25 cellular contexts compared by ENCODE assay signal in the genomic region with DNA sequence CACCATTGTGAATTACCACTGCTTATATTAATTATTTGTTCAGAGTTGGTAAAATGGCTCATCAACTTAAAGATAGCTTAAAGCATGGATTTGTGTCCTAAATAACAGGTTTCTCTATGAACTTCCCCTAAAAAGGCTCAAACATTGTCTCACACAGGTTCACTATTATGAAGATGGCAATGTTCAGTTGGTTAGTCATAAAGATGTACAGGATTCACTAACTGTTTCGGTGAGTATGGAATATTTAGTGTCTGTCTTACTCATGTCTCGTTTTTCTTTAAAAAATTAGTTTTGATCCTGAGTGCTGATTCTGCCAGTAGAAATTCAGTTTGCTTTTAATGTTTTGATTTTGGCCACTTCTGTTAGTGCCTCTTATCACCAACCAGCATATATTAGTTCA. TPM values are rescaled to one million over a fixed set of nuclear protein-coding genes. Genes with fewer than 3 reads are reported as not detected.
DNase-seq lines count a peak whose midpoint lies in the region; ATAC-seq and TF ChIP-seq lines count a peak whose summit lies in the region.
"Had no signal": no experiment of that assay in that cellular context is flagged by ENCODE, and none has a peak within 500 bp of the region (broad histone marks: within the 10 kb centered on the region; RNA-seq: fewer than 3 reads in every experiment).

No MANE protein-coding gene starts in this region.

- peak; percentile 69 for ATAC-seq in activated CD4-positive, alpha-beta T cell treated with anti-CD3 and anti-CD28 coated beads for 36 hours
- peak; percentile 48 for ATAC-seq in HG02610 (IDR thresholded peaks at IDR 0.05; ENCODE audit: unreplicated experiment)
- ATAC-seq: SK-N-SH treated with all-trans-retinoic acid at 6 μM for 48 hours had no signal

- no peak overlapping the region for H3K4me3 Mint-ChIP-seq in activated CD4-positive, alpha-beta T cell treated with anti-CD3 and anti-CD28 coated beads for 36 hours
- no peak overlapping the region for H3K4me3 Mint-ChIP-seq in activated naive CD8-positive, alpha-beta T cell treated with anti-CD3 and anti-CD28 coated beads for 36 hours

- intact Hi-C loops in activated CD4-positive, alpha-beta T cell treated with anti-CD3 and anti-CD28 coated beads for 36 hours (cut with DNase I, micrococcal nuclease) = loop anchor here in 1 of 2 experiments (1.0 to 2.0 kb wide), 2 partner anchors 43 to 48 kb away; partner anchors contain the start of genes CAPZA1 and ST7L

- peaks cover 0 to 7% of the 10 kb centered on the region in 2 experiments for H3K4me1 ChIP-seq in neutrophil (ENCODE audit: control insufficient read depth in 1 of 2, insufficient read depth in 1 of 2, low read depth in 1 of 2, low read length in 1 of 2)
- H3K4me1 ChIP-seq: colonic mucosa, esophagus squamous epithelium, transverse colon had no signal

- H3K27me3 ChIP-seq in neutrophil = no peaks in the 10 kb centered on the region
- H3K27me3 ChIP-seq: colonic mucosa, esophagus squamous epithelium, hepatocyte, MG63, transverse colon had no signal

- H3K4me1 Mint-ChIP-seq in activated CD4-positive, alpha-beta T cell treated with anti-CD3 and anti-CD28 coated beads for 36 hours = peaks cover 34% of the 10 kb centered on the region
- H3K4me1 Mint-ChIP-seq in activated naive CD8-positive, alpha-beta T cell treated with anti-CD3 and anti-CD28 coated beads for 36 hours = peaks cover 27% of the 10 kb centered on the region

- H3K9me3 Mint-ChIP-seq in activated CD4-positive, alpha-beta T cell treated with anti-CD3 and anti-CD28 coated beads for 36 hours (ENCODE audit: low read depth) = no peaks in the 10 kb centered on the region
- peaks cover 2% of the 10 kb centered on the region for H3K9me3 Mint-ChIP-seq in activated naive CD8-positive, alpha-beta T cell treated with anti-CD3 and anti-CD28 coated beads for 36 hours

- H3K9me3 ChIP-seq in neutrophil = no peaks in the 10 kb centered on the region
- H3K9me3 ChIP-seq: colonic mucosa, esophagus squamous epithelium, MG63, transverse colon had no signal

- POLR2A ChIA-PET in activated CD4-positive, alpha-beta T cell treated with anti-CD3 and anti-CD28 coated beads for 36 hours (lab: Charles Lee) = interaction anchor here (0.6 kb wide), 1 partner anchor 1461 kb away, joined by 5 read pairs; no protein-coding TSS in a partner anchor

- peak overlapping the region; percentile 3 for H3K27ac ChIP-seq in neutrophil
- H3K27ac ChIP-seq: colonic mucosa, esophagus squamous epithelium, hepatocyte, RWPE1, transverse colon, VCaP had no signal

- CTCF ChIA-PET in activated CD4-positive, alpha-beta T cell treated with anti-CD3 and anti-CD28 coated beads for 36 hours (lab: Charles Lee) = interaction anchor here (0.7 kb wide), 1 partner anchor 39 kb away, joined by 3 read pairs; no protein-coding TSS in a partner anchor

- DNase-seq in activated CD4-positive, alpha-beta T cell treated with anti-CD3 and anti-CD28 coated beads for 36 hours = no peak
- DNase-seq in activated CD4-positive, alpha-beta T cell treated with anti-CD3 and anti-CD28 coated beads, Interleukin-2, amount 50 U/mL, for 48 hours = no peak
- DNase-seq in activated naive CD8-positive, alpha-beta T cell treated with anti-CD3 and anti-CD28 coated beads for 36 hours = no peak
- no peak for DNase-seq in midbrain (lab: John Stamatoyannopoulos, UW)
- no peak for DNase-seq in hippocampal formation (lab: John Stamatoyannopoulos, UW)
- DNase-seq in ACHN = no peak
- DNase-seq: 8988T; activated CD4-positive, alpha-beta T cell treated with anti-CD3 and anti-CD28 coated beads, Interleukin-2, amount 50 U/mL, for 4 hours; colonic mucosa; DMS53; esophagus squamous epithelium; GDM1; MG63; NCI-H1417; NCI-H2081; NCI-H345; NCI-H82; posterior cingulate gyrus; transverse colon had no signal

- H3K27me3 Mint-ChIP-seq in activated CD4-positive, alpha-beta T cell treated with anti-CD3 and anti-CD28 coated beads for 36 hours = no peaks in the 10 kb centered on the region
- no peaks in the 10 kb centered on the region for H3K27me3 Mint-ChIP-seq in activated naive CD8-positive, alpha-beta T cell treated with anti-CD3 and anti-CD28 coated beads for 36 hours

- H3K27ac Mint-ChIP-seq in activated CD4-positive, alpha-beta T cell treated with anti-CD3 and anti-CD28 coated beads for 36 hours = peak overlapping the region; percentile 82
- peak overlapping the region; percentile 63 for H3K27ac Mint-ChIP-seq in activated naive CD8-positive, alpha-beta T cell treated with anti-CD3 and anti-CD28 coated beads for 36 hours

- H3K4me3 ChIP-seq in neutrophil (ENCODE audit: low read depth in 1 of 2, low read length in 1 of 2) = no peak overlapping the region
- H3K4me3 ChIP-seq: colonic mucosa, esophagus squamous epithelium, hepatocyte, MG63, transverse colon had no signal

- in situ Hi-C loops in ACHN (cut with HindIII; ENCODE audit: low pct_ligation_motif_present, low pct_unique_long_range_greater_than_20kb, low sequenced_read_pairs) = no loop called here

- H3K36me3 ChIP-seq in neutrophil = peaks cover 100% of the 10 kb centered on the region
- H3K36me3 ChIP-seq: colonic mucosa had no signal

- TF ChIP-seq CTCF in neutrophil (IDR thresholded peaks at IDR 0.05) = no peak

- H3K36me3 Mint-ChIP-seq in activated CD4-positive, alpha-beta T cell treated with anti-CD3 and anti-CD28 coated beads for 36 hours (ENCODE audit: low read depth) = peaks cover 80% of the 10 kb centered on the region
- H3K36me3 Mint-ChIP-seq in activated naive CD8-positive, alpha-beta T cell treated with anti-CD3 and anti-CD28 coated beads for 36 hours = peaks cover 62% of the 10 kb centered on the region

RNA-seq across cellular contexts. Expression of gene MOV10, which starts 7.5 kb away (rescaled TPM):
- total RNA-seq in activated CD4-positive, alpha-beta T cell treated with anti-CD3 and anti-CD28 coated beads for 36 hours = 10 to 100 TPM; 80.3 to 87.5 TPM
- total RNA-seq in activated naive CD8-positive, alpha-beta T cell treated with anti-CD3 and anti-CD28 coated beads for 36 hours = 10 to 100 TPM; 66.1 to 66.4 TPM

RNA-seq across cellular contexts. Expression of gene RHOC, which starts 40.0 kb away (rescaled TPM):
- total RNA-seq in activated CD4-positive, alpha-beta T cell treated with anti-CD3 and anti-CD28 coated beads for 36 hours = 10 to 100 TPM; 32.8 to 45.7 TPM
- total RNA-seq in activated naive CD8-positive, alpha-beta T cell treated with anti-CD3 and anti-CD28 coated beads for 36 hours = 10 to 100 TPM; 23.8 to 26.2 TPM

RNA-seq across cellular contexts. Expression of gene CAPZA1, which starts 47.3 kb away (rescaled TPM):
- total RNA-seq in activated CD4-positive, alpha-beta T cell treated with anti-CD3 and anti-CD28 coated beads for 36 hours = 100 to 1,000 TPM; 251 to 302 TPM
- total RNA-seq in activated naive CD8-positive, alpha-beta T cell treated with anti-CD3 and anti-CD28 coated beads for 36 hours = 100 to 1,000 TPM; 243 to 245 TPM

RNA-seq across cellular contexts. Expression of gene ST7L, which starts 48.0 kb away (rescaled TPM):
- total RNA-seq in activated CD4-positive, alpha-beta T cell treated with anti-CD3 and anti-CD28 coated beads for 36 hours = 10 to 100 TPM; 10.0 to 10.6 TPM
- total RNA-seq in activated naive CD8-positive, alpha-beta T cell treated with anti-CD3 and anti-CD28 coated beads for 36 hours = 10 to 100 TPM; 11.4 to 12.7 TPM

RNA-seq across cellular contexts. Expression of gene PPM1J, which starts 48.2 kb away (rescaled TPM):
- total RNA-seq in activated CD4-positive, alpha-beta T cell treated with anti-CD3 and anti-CD28 coated beads for 36 hours = under 1 TPM; 0.75 to 0.88 TPM
- total RNA-seq in activated naive CD8-positive, alpha-beta T cell treated with anti-CD3 and anti-CD28 coated beads for 36 hours = under 1 TPM; 0.80 to 0.94 TPM
